In genomic region chr11:131165036-131165435, GRCh38 we compare ENCODE assay signal across 9 cellular contexts.
"Had no signal": no experiment of that assay in that cellular context is flagged by ENCODE, and none has a peak within 500 bp of the region (broad histone marks: within the 10 kb centered on the region; RNA-seq: fewer than 3 reads in every experiment).

No MANE protein-coding gene starts in this region.

- DNase-seq: GM23248, GOT3, H7, HFFc6, KBM-7 had no signal

- FAIRE-seq: HepG2 had no signal

- H3K4me3 ChIP-seq: GM23248, HAP-1 had no signal

- ATAC-seq: HCT116, HepG2 had no signal

- H3K36me3 ChIP-seq: HAP-1 had no signal

- H3K9me3 ChIP-seq: HAP-1 had no signal

- H3K27ac ChIP-seq: GM23248, HL-60 had no signal

- H3K4me1 ChIP-seq: HAP-1 had no signal
